ENCODE assay signal across 8 cellular contexts in genomic region chr11:130003717-130004001, GRCh38. TPM values are rescaled to one million over a fixed set of nuclear protein-coding genes. Genes with fewer than 3 reads are reported as not detected.
DNase-seq lines count a peak whose midpoint lies in the region; ATAC-seq and TF ChIP-seq lines count a peak whose summit lies in the region.

No MANE protein-coding gene starts in this region.

- H3K9me3 ChIP-seq in lower lobe of right lung (no peaks in the 10 kb centered on the region), aorta (ENCODE audit: control insufficient read depth, low read length) (no peaks in the 10 kb centered on the region)

- WGBS in aorta, 2 donors, result 1% methylated on average over 8 of the region's 8 CpGs

- H3K36me3 ChIP-seq in lower lobe of right lung (no peaks in the 10 kb centered on the region), aorta (ENCODE audit: control insufficient read depth in 1 of 2, insufficient read depth in 2 of 2, low read length in 1 of 2) (no peaks in the 10 kb centered on the region)

- TF ChIP-seq CTCF in lower lobe of right lung (IDR thresholded peaks at IDR 0.05), result no peak

- ATAC-seq in HG02884 (IDR thresholded peaks at IDR 0.05; ENCODE audit: unreplicated experiment) (peak; percentile 16), lower lobe of right lung (no peak), aorta (ENCODE audit: low FRiP score) (no peak), HG03432 (IDR thresholded peaks at IDR 0.05; ENCODE audit: unreplicated experiment) (no peak)

- no peaks in the 10 kb centered on the region for H3K27me3 ChIP-seq in lower lobe of right lung (ENCODE audit: low read depth)
- no peaks in the 10 kb centered on the region for H3K27me3 ChIP-seq in aorta (ENCODE audit: control insufficient read depth in 1 of 2, insufficient read depth in 2 of 2, low read length in 1 of 2)

- H3K4me3 ChIP-seq in lower lobe of right lung (peak overlapping the region; percentile 71), aorta (ENCODE audit: low read length in 2 of 2) (peak overlapping the region; percentile 68 to 98)

- H3K4me1 ChIP-seq in lower lobe of right lung (peaks cover 22% of the 10 kb centered on the region), aorta (ENCODE audit: control insufficient read depth in 1 of 2, insufficient read depth in 2 of 2, low read length in 2 of 2) (no peaks in the 10 kb centered on the region)

- peak overlapping the region; percentile 100 for H3K27ac ChIP-seq in angular gyrus (ENCODE audit: low read depth, low read length)
- H3K27ac ChIP-seq in lower lobe of right lung, result peak overlapping the region; percentile 100
- peak overlapping the region; percentile 18 to 99 for H3K27ac ChIP-seq in aorta (ENCODE audit: low read depth in 1 of 2, low read length in 2 of 2)

- intact Hi-C loops in lower lobe of right lung (cut with DNase I) (no loop called here), aorta (cut with DNase I) (loop anchor here (2.0 to 10.0 kb wide), 4 partner anchors 65 to 901 kb away; partner anchors contain the start of gene APLP2 (in 2 of the 2))

- DNase-seq in COLO668 (lab: John Stamatoyannopoulos, UW; ENCODE audit: unreplicated experiment) (peak; percentile 73), lower lobe of right lung (no peak), aorta (no peak), DMS 273 treated with DMSO at 0.1 percent for 48 hours (lab: John Stamatoyannopoulos, UW) (no peak), SHP77 treated with DMSO at 0.1 percent for 48 hours (lab: John Stamatoyannopoulos, UW) (no peak)

RNA-seq across cellular contexts. Expression of gene PRDM10, which starts 1.0 kb away (rescaled TPM):
- 9.5 TPM for total RNA-seq in lower lobe of right lung
- 10 to 100 TPM in 1 of 2 donors, 1 to 10 TPM in 1; 7.7 to 14.9 TPM for total RNA-seq in aorta
- 1 to 10 TPM; 1.5 to 2.4 TPM for polyA plus RNA-seq in aorta
